1 cellular context compared by ENCODE assay signal in genomic region chr1:207335695-207336363, GRCh38.
TF ChIP-seq lines count a peak whose summit lies in the region.

No MANE protein-coding gene starts in this region.

TF ChIP-seq in GM23338, 12 proteins besides CTCF, POLR2A, EP300 and RAD21 (continued from another document):
- TF ChIP-seq EZH2 (IDR thresholded peaks at IDR 0.05; ENCODE audit: low read depth, unreplicated experiment) (no peak), ETS1 (IDR thresholded peaks at IDR 0.05) (no peak)
